Comparison of ENCODE assay signal across 9 cellular contexts in the genomic region with DNA sequence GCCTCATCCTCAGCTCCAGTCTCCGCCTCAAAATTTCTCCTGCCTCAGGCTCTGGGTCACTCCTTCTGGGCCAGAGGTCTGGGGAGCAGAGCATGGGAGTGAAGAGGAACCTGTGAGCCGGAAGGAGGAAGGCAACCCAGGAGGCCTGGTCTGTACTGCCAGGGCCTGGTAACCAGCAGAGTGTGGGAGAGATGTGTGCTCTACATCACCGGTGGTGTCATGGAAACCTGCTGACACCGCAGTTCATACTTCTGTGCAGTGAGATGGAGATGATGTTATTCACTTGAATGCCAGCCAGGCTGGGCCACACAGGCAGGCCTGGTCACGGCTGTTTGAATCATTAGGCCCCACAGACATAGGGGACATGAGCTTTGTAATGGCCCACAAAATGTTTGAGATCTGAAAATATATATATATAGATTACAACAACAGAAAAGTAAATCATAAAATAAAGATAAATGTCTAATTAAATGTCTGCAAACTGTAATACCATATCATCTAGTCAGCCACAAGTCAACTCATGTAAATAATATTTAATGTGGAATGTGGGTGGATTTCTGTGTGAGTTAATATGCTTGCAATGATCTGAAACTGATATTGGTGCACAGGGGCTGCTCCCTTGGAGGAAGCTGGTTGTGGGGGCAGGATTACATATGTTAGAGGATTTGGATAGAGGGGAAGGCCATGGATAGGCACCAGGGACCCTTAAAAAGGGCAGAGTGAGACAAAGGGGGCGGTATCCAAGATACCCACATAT.
DNase-seq lines count a peak whose midpoint lies in the region; ATAC-seq, FAIRE-seq and TF ChIP-seq lines count a peak whose summit lies in the region.
"Had no signal": no experiment of that assay in that cellular context is flagged by ENCODE, and none has a peak within 500 bp of the region (broad histone marks: within the 10 kb centered on the region; RNA-seq: fewer than 3 reads in every experiment).

No MANE protein-coding gene starts in this region.

- ATAC-seq in sciatic nerve: peak; percentile 67
- no peak for ATAC-seq in HG03097 (IDR thresholded peaks at IDR 0.05; ENCODE audit: low FRiP score, unreplicated experiment)
- ATAC-seq: activated T-cell treated with anti-CD3 and anti-CD28 coated beads, Interleukin-2, amount 50 U/mL, for 72 hours had no signal

- intact Hi-C loops in sciatic nerve (cut with DNase I): no loop called here

- H3K9me3 Mint-ChIP-seq in progenitor cell of endocrine pancreas (ENCODE audit: low read depth): peaks cover 4% of the 10 kb centered on the region

- H3K4me3 Mint-ChIP-seq in progenitor cell of endocrine pancreas (ENCODE audit: low read depth): no peak overlapping the region
- H3K4me3 Mint-ChIP-seq: activated T-cell treated with anti-CD3 and anti-CD28 coated beads, Interleukin-2, amount 50 U/mL, for 72 hours had no signal

- TF ChIP-seq CTCF in progenitor cell of endocrine pancreas (IDR thresholded peaks at IDR 0.05; ENCODE audit: unreplicated experiment): no peak

- no peaks in the 10 kb centered on the region for H3K36me3 Mint-ChIP-seq in progenitor cell of endocrine pancreas (ENCODE audit: insufficient read depth)

- DNase-seq in GM04503 (ENCODE audit: low read depth) (peak; percentile 84), RCC 7860 (ENCODE audit: low spot score) (peak; percentile 89), fibroblast of peridontal ligament (ENCODE audit: extremely low read depth) (peak; percentile 88), sciatic nerve (ENCODE audit: low spot score) (no peak), KG1 (lab: John Stamatoyannopoulos, UW) (no peak), cerebellar nuclear complex (lab: John Stamatoyannopoulos, UW) (no peak), progenitor cell of endocrine pancreas (ENCODE audit: low spot score, unreplicated experiment) (no peak)
- DNase-seq: activated T-cell treated with anti-CD3 and anti-CD28 coated beads, Interleukin-2, amount 50 U/mL, for 72 hours had no signal

- H3K27me3 Mint-ChIP-seq in progenitor cell of endocrine pancreas: peaks cover 3% of the 10 kb centered on the region

- no peak overlapping the region for H3K27ac Mint-ChIP-seq in progenitor cell of endocrine pancreas
- H3K27ac Mint-ChIP-seq: activated T-cell treated with anti-CD3 and anti-CD28 coated beads, Interleukin-2, amount 50 U/mL, for 72 hours had no signal

- FAIRE-seq in RCC 7860 (lab: Jason Lieb, UNC): peak; percentile 86

- peaks cover 5% of the 10 kb centered on the region for H3K4me1 Mint-ChIP-seq in progenitor cell of endocrine pancreas (ENCODE audit: low read depth)

Comparison
In these comparisons a context has a peak if more than half of its experiments do, and no peak if none do; other contexts are left out.
1. DNase-seq: peak in GM04503 (single experiment), RCC 7860 (single experiment) and fibroblast of peridontal ligament (single experiment); none in sciatic nerve (single experiment), KG1 (single experiment), cerebellar nuclear complex (0 of 2) and progenitor cell of endocrine pancreas (single experiment).